ENCODE assay signal across 12 cellular contexts in genomic region chr1:59718064-59718988, GRCh38.
DNase-seq lines count a peak whose midpoint lies in the region; ATAC-seq and TF ChIP-seq lines count a peak whose summit lies in the region.
"Had no signal": no experiment of that assay in that cellular context is flagged by ENCODE, and none has a peak within 500 bp of the region (broad histone marks: within the 10 kb centered on the region; RNA-seq: fewer than 3 reads in every experiment).

No MANE protein-coding gene starts in this region.

- no peak for TF ChIP-seq POLR2A in breast epithelium (IDR thresholded peaks at IDR 0.05)
- TF ChIP-seq POLR2A in uterus (IDR thresholded peaks at IDR 0.05) = no peak

- H3K4me1 Mint-ChIP-seq in MCF 10A (ENCODE audit: insufficient read depth, unreplicated experiment) = no peaks in the 10 kb centered on the region

- ATAC-seq in SK-N-SH treated with all-trans-retinoic acid at 6 μM for 48 hours (peak; percentile 83), GM21526 (IDR thresholded peaks at IDR 0.05; ENCODE audit: low FRiP score, unreplicated experiment) (no peak)

- H3K27me3 ChIP-seq in breast epithelium (no peaks in the 10 kb centered on the region), left ventricle myocardium inferior (ENCODE audit: low read depth) (no peaks in the 10 kb centered on the region), uterus (no peaks in the 10 kb centered on the region)
- H3K27me3 ChIP-seq: BLaER1 treated with 17β-estradiol and CSF1 and Interleukin-3, amounts not matched to agents 10 nM and 100 nM had no signal

- peak; percentile 53 for DNase-seq in MCF 10A (ENCODE audit: unreplicated experiment)
- DNase-seq in breast epithelium (ENCODE audit: low spot score in 2 of 2) = no peak
- no peak for DNase-seq in left ventricle myocardium inferior
- no peak for DNase-seq in uterus
- no peak for DNase-seq in stimulated activated CD4-positive, alpha-beta T cell treated with anti-CD3 and anti-CD28 coated beads, Interleukin-12 subunit alpha, Interleukin-12 subunit beta, amount 100 ng/mL, for 4 hours
- DNase-seq in NCI-H146 (lab: John Stamatoyannopoulos, UW) = no peak
- DNase-seq: midbrain, NCI-H1092 treated with DMSO at 0.1 percent for 48 hours had no signal

- H3K27ac Mint-ChIP-seq in MCF 10A (ENCODE audit: low read depth, unreplicated experiment) = no peak overlapping the region

- peaks cover 0 to 5% of the 10 kb centered on the region in 2 donors for H3K9me3 ChIP-seq in breast epithelium
- peaks cover 11% of the 10 kb centered on the region for H3K9me3 ChIP-seq in left ventricle myocardium inferior (replicated peaks)
- no peaks in the 10 kb centered on the region for H3K9me3 ChIP-seq in uterus

- H3K27ac ChIP-seq in breast epithelium = no peak overlapping the region
- peak overlapping the region; percentile 83 for H3K27ac ChIP-seq in left ventricle myocardium inferior (replicated peaks)
- no peak overlapping the region for H3K27ac ChIP-seq in uterus
- H3K27ac ChIP-seq: BLaER1 treated with 17β-estradiol and CSF1 and Interleukin-3, amounts not matched to agents 10 nM and 100 nM; coronary artery had no signal

- intact Hi-C loops in MCF 10A (cut with micrococcal nuclease) = no loop called here
- intact Hi-C loops in breast epithelium (cut with DNase I; ENCODE audit: low total_unique reads) = no loop called here
- intact Hi-C loops in left ventricle myocardium inferior (cut with micrococcal nuclease) = no loop called here
- intact Hi-C loops in uterus (cut with DNase I; ENCODE audit: low total_unique reads) = no loop called here

- peak; percentile 44 for TF ChIP-seq CTCF in MCF 10A (IDR thresholded peaks at IDR 0.05; ENCODE audit: unreplicated experiment)
- peak in 1 of 3 donors; percentile 8 for TF ChIP-seq CTCF in breast epithelium (IDR thresholded peaks at IDR 0.05)
- peak; percentile 48 for TF ChIP-seq CTCF in left ventricle myocardium inferior (IDR thresholded peaks at IDR 0.05; ENCODE audit: borderline replicate concordance)
- peak; percentile 19 to 34 (median 32) for TF ChIP-seq CTCF in uterus (IDR thresholded peaks at IDR 0.05)

- no peaks in the 10 kb centered on the region for H3K4me1 ChIP-seq in breast epithelium
- H3K4me1 ChIP-seq in left ventricle myocardium inferior = peaks cover 34% of the 10 kb centered on the region
- H3K4me1 ChIP-seq in uterus = no peaks in the 10 kb centered on the region
- H3K4me1 ChIP-seq: BLaER1 treated with 17β-estradiol and CSF1 and Interleukin-3, amounts not matched to agents 10 nM and 100 nM had no signal

- no peaks in the 10 kb centered on the region for H3K36me3 Mint-ChIP-seq in MCF 10A (ENCODE audit: insufficient read depth, unreplicated experiment)

- POLR2A ChIA-PET in MCF 10A (lab: Yijun Ruan, JAX) = interaction anchor here (0.6 to 1.0 kb wide), 5 partner anchors 12 to 935 kb away, joined by 3 read pairs; partner anchors contain the start of gene JUN

- H3K36me3 ChIP-seq in breast epithelium (no peaks in the 10 kb centered on the region), left ventricle myocardium inferior (no peaks in the 10 kb centered on the region), uterus (no peaks in the 10 kb centered on the region)
- H3K36me3 ChIP-seq: BLaER1 treated with 17β-estradiol and CSF1 and Interleukin-3, amounts not matched to agents 10 nM and 100 nM had no signal

- no peak overlapping the region for H3K4me3 Mint-ChIP-seq in MCF 10A (ENCODE audit: unreplicated experiment)

- H3K9me3 Mint-ChIP-seq in MCF 10A (ENCODE audit: unreplicated experiment) = no peaks in the 10 kb centered on the region

- BruUV-seq in MCF 10A (replicated peaks; lab: Mats Ljungman, UMichigan) = no TSS peak

- no peaks in the 10 kb centered on the region for H3K27me3 Mint-ChIP-seq in MCF 10A (ENCODE audit: insufficient read depth, unreplicated experiment)

- CTCF ChIA-PET in MCF 10A (lab: Yijun Ruan, JAX) = interaction anchor here (0.5 to 3.0 kb wide), 15 partner anchors 9 to 1496 kb away, joined by 3 to 15 read pairs (median 3); no protein-coding TSS in a partner anchor

- H3K4me3 ChIP-seq in breast epithelium (no peak overlapping the region), left ventricle myocardium inferior (no peak overlapping the region), uterus (no peak overlapping the region)
- H3K4me3 ChIP-seq: BLaER1 treated with 17β-estradiol and CSF1 and Interleukin-3, amounts not matched to agents 10 nM and 100 nM; coronary artery had no signal

TF ChIP-seq in SK-N-SH treated with all-trans-retinoic acid at 6 μM for 48 hours, 23 proteins besides CTCF, POLR2A, EP300 and RAD21:
- no peak for TF ChIP-seq RARB (CRISPR knock-in tag; IDR thresholded peaks at IDR 0.05)
- no peak for TF ChIP-seq PPARA (CRISPR knock-in tag; IDR thresholded peaks at IDR 0.05; ENCODE audit: borderline replicate concordance)
- no peak for TF ChIP-seq ESRRG (CRISPR knock-in tag; IDR thresholded peaks at IDR 0.05)
- TF ChIP-seq, protein P1, sequence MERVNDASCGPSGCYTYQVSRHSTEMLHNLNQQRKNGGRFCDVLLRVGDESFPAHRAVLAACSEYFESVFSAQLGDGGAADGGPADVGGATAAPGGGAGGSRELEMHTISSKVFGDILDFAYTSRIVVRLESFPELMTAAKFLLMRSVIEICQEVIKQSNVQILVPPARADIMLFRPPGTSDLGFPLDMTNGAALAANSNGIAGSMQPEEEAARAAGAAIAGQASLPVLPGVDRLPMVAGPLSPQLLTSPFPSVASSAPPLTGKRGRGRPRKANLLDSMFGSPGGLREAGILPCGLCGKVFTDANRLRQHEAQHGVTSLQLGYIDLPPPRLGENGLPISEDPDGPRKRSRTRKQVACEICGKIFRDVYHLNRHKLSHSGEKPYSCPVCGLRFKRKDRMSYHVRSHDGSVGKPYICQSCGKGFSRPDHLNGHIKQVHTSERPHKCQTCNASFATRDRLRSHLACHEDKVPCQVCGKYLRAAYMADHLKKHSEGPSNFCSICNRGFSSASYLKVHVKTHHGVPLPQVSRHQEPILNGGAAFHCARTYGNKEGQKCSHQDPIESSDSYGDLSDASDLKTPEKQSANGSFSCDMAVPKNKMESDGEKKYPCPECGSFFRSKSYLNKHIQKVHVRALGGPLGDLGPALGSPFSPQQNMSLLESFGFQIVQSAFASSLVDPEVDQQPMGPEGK (CRISPR knock-in tag; IDR thresholded peaks at IDR 0.05; ENCODE audit: borderline replicate concordance) = no peak
- TF ChIP-seq POU6F1 (CRISPR knock-in tag; IDR thresholded peaks at IDR 0.05; ENCODE audit: borderline replicate concordance, low read depth) = no peak
- TF ChIP-seq ZNF70 (CRISPR knock-in tag; IDR thresholded peaks at IDR 0.05) = no peak
- TF ChIP-seq, protein P2, sequence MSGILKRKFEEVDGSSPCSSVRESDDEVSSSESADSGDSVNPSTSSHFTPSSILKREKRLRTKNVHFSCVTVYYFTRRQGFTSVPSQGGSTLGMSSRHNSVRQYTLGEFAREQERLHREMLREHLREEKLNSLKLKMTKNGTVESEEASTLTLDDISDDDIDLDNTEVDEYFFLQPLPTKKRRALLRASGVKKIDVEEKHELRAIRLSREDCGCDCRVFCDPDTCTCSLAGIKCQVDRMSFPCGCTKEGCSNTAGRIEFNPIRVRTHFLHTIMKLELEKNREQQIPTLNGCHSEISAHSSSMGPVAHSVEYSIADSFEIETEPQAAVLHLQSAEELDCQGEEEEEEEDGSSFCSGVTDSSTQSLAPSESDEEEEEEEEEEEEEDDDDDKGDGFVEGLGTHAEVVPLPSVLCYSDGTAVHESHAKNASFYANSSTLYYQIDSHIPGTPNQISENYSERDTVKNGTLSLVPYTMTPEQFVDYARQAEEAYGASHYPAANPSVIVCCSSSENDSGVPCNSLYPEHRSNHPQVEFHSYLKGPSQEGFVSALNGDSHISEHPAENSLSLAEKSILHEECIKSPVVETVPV (CRISPR knock-in tag; IDR thresholded peaks at IDR 0.05) = no peak
- TF ChIP-seq ZFP30 (CRISPR knock-in tag; IDR thresholded peaks at IDR 0.05) = no peak
- TF ChIP-seq TOX (CRISPR knock-in tag; IDR thresholded peaks at IDR 0.05; ENCODE audit: borderline replicate concordance) = no peak
- no peak for TF ChIP-seq GLIS3 (CRISPR knock-in tag; IDR thresholded peaks at IDR 0.05)
- no peak for TF ChIP-seq ISL1 (CRISPR knock-in tag; IDR thresholded peaks at IDR 0.05)
- no peak for TF ChIP-seq TCF4 (CRISPR knock-in tag; IDR thresholded peaks at IDR 0.05; ENCODE audit: borderline replicate concordance)
- no peak for TF ChIP-seq CREB5 (CRISPR knock-in tag; IDR thresholded peaks at IDR 0.05; ENCODE audit: low read depth)
- TF ChIP-seq ZC3H10 (CRISPR knock-in tag; IDR thresholded peaks at IDR 0.05) = no peak
- TF ChIP-seq SNAI2 (CRISPR knock-in tag; IDR thresholded peaks at IDR 0.05) = no peak
- TF ChIP-seq ARNTL (CRISPR knock-in tag; IDR thresholded peaks at IDR 0.05; ENCODE audit: borderline replicate concordance, low read depth) = no peak
